In genomic region chr17:39980402-39981206, GRCh38 we compare ENCODE assay signal across 8 cellular contexts. TPM values are rescaled to one million over a fixed set of nuclear protein-coding genes. Genes with fewer than 3 reads are reported as not detected.
A peak's percentile ranks its signal among the peaks of the same experiment; 100 is the strongest.
DNase-seq lines count a peak whose midpoint lies in the region; ATAC-seq and TF ChIP-seq lines count a peak whose summit lies in the region.

TSS of gene PSMD3 (plus strand) at chr17:39980807. CDS start at chr17:39980971, 164 bp downstream.

- DNase-seq in AG09319 (ENCODE audit: extremely low read depth, low read depth) (peak; percentile 99), NCI-H226 (peak; percentile 99), WTC11 (ENCODE audit: low spot score) (peak; percentile 98), cardiac fibroblast (ENCODE audit: low read depth in 2 of 2) (peak; percentile 100), iPS-NIHi11 (ENCODE audit: low spot score) (peak; percentile 95), smooth muscle cell (lab: John Stamatoyannopoulos, UW; ENCODE audit: unreplicated experiment) (peak; percentile 91)

- H3K4me2 ChIP-seq in smooth muscle cell = peak within 1 kb of the TSS; percentile 91

- no peaks in the 10 kb centered on the region for H3K27me3 Mint-ChIP-seq in WTC11 (ENCODE audit: low read depth)

- peaks cover 25% of the 10 kb centered on the region for H3K4me1 Mint-ChIP-seq in WTC11

- H3K9me3 ChIP-seq in smooth muscle cell (replicated peaks; ENCODE audit: low read depth) = no peaks in the 10 kb centered on the region

- ATAC-seq in HG03196 (IDR thresholded peaks at IDR 0.05; ENCODE audit: unreplicated experiment) (peak; percentile 92), WTC11 (peak; percentile 94)

- H3K27me3 ChIP-seq in smooth muscle cell (ENCODE audit: low read depth) = no peaks in the 10 kb centered on the region

- peaks cover 26% of the 10 kb centered on the region for H3K79me2 ChIP-seq in smooth muscle cell (ENCODE audit: low read depth)

- TF ChIP-seq CTCF in AG09319 (IDR thresholded peaks at IDR 0.05; ENCODE audit: low read depth, low read length) (peak; percentile 74), WTC11 (IDR thresholded peaks at IDR 0.05) (peak; percentile 52), cardiac fibroblast (IDR thresholded peaks at IDR 0.05; ENCODE audit: low read depth, low read length) (peak; percentile 80), smooth muscle cell (IDR thresholded peaks at IDR 0.05; ENCODE audit: borderline replicate concordance, insufficient read depth, poor library complexity, severe bottlenecking) (peak; percentile 58)

- POLR2A ChIA-PET in WTC11 (lab: Charles Lee) = interaction anchor here (0.6 to 1.8 kb wide), 8 partner anchors 11 to 129 kb away, joined by 3 to 9 read pairs (median 5); partner anchors contain the start of genes LRRC3C, NR1D1, ORMDL3 and ZPBP2

- CTCF ChIA-PET in WTC11 (lab: Charles Lee) = interaction anchor here (0.7 to 3.3 kb wide), 31 partner anchors 10 to 375 kb away, joined by 3 to 50 read pairs (median 4); partner anchors contain the start of gene WIPF2

- under 1% methylated on average over 75 of the region's 82 CpGs for WGBS in smooth muscle cell (ENCODE audit: low lambda C conversion rate)

- TF ChIP-seq POLR2A in GM18951 (IDR thresholded peaks at IDR 0.05; ENCODE audit: extremely low read depth, insufficient read depth, insufficient read length) = peak; percentile 70

- no peaks in the 10 kb centered on the region for H3K36me3 ChIP-seq in smooth muscle cell (ENCODE audit: low read depth)

- H3F3A ChIP-seq in smooth muscle cell (ENCODE audit: low read depth) = no peaks in the 10 kb centered on the region

- peak within 1 kb of the TSS; percentile 97 for H3K27ac Mint-ChIP-seq in WTC11

- H3K4me3 Mint-ChIP-seq in WTC11 = peak within 1 kb of the TSS; percentile 89

- peaks cover 19% of the 10 kb centered on the region for H3K4me1 ChIP-seq in smooth muscle cell (ENCODE audit: low read depth)

- peaks cover 21% of the 10 kb centered on the region for H3K36me3 Mint-ChIP-seq in WTC11

- H3K9ac ChIP-seq in smooth muscle cell (ENCODE audit: low read depth) = peak within 1 kb of the TSS; percentile 99

- H4K20me1 ChIP-seq in smooth muscle cell (ENCODE audit: low read depth) = peaks cover 21% of the 10 kb centered on the region

- H3K4me3 ChIP-seq in cardiac fibroblast (replicated peaks in 1 of 2; ENCODE audit: low read depth in 2 of 2, low read length in 2 of 2) (peak within 1 kb of the TSS; percentile 98 to 99), smooth muscle cell (peak within 1 kb of the TSS; percentile 78)

- in situ Hi-C loops in GM18951 (cut with MboI; ENCODE audit: low sequenced_read_pairs, unreplicated experiment) = loop anchor here (10.0 kb wide), 1 partner anchor 106 kb away; no protein-coding TSS in a partner anchor

- H2AFZ ChIP-seq in smooth muscle cell (ENCODE audit: low read depth) = peak within 1 kb of the TSS; percentile 89

- H3K27ac ChIP-seq in smooth muscle cell (ENCODE audit: low read depth) = peak within 1 kb of the TSS; percentile 94

- no peaks in the 10 kb centered on the region for H3K9me3 Mint-ChIP-seq in WTC11

TF ChIP-seq in WTC11, 78 proteins besides CTCF, POLR2A, EP300 and RAD21 (continues in another document):
- TF ChIP-seq ZBTB21 (CRISPR knock-in tag; IDR thresholded peaks at IDR 0.05; ENCODE audit: borderline replicate concordance) (peak; percentile 75), ZNF281 (CRISPR knock-in tag; IDR thresholded peaks at IDR 0.05) (0 out of 2 replicates have a peak, but pooled peaks have one; percentile 62), TEAD1 (CRISPR knock-in tag; IDR thresholded peaks at IDR 0.05) (no peak; the same call in 1 of the 2 replicates), NFE2L1 (CRISPR knock-in tag; IDR thresholded peaks at IDR 0.05) (peak; percentile 98), CREB1 (CRISPR knock-in tag; IDR thresholded peaks at IDR 0.05) (0 out of 2 replicates have a peak, but pooled peaks have one; percentile 64), ATF1 (CRISPR knock-in tag; IDR thresholded peaks at IDR 0.05) (peak; percentile 74; the same call in 1 of the 2 replicates), MXD4 (CRISPR knock-in tag; IDR thresholded peaks at IDR 0.05; ENCODE audit: borderline replicate concordance) (no peak), ESRRA (CRISPR knock-in tag; IDR thresholded peaks at IDR 0.05; ENCODE audit: borderline replicate concordance) (peak; percentile 62; the same call in 1 of the 2 replicates), FOXP4 (CRISPR knock-in tag; IDR thresholded peaks at IDR 0.05) (peak; percentile 91), JUN (CRISPR knock-in tag; IDR thresholded peaks at IDR 0.05) (peak; percentile 48; the same call in 1 of the 2 replicates), ZNF416 (CRISPR knock-in tag; IDR thresholded peaks at IDR 0.05) (no peak), MLX (CRISPR knock-in tag; IDR thresholded peaks at IDR 0.05) (no peak), ZNF671 (CRISPR knock-in tag; IDR thresholded peaks at IDR 0.05) (no peak), ZNF138 (CRISPR knock-in tag; conservative IDR thresholded peaks at IDR 0.05) (no peak), IRF1 (CRISPR knock-in tag; IDR thresholded peaks at IDR 0.05) (peak; percentile 56; the same call in 1 of the 2 replicates), PREB (CRISPR knock-in tag; IDR thresholded peaks at IDR 0.05; ENCODE audit: borderline replicate concordance) (peak; percentile 75; the same call in 1 of the 2 replicates), ATF3 (CRISPR knock-in tag; conservative IDR thresholded peaks at IDR 0.05) (no peak), ELF4 (CRISPR knock-in tag; IDR thresholded peaks at IDR 0.05; ENCODE audit: low read depth) (peak; percentile 92; the same call in 1 of the 2 replicates), TCF7 (CRISPR knock-in tag; IDR thresholded peaks at IDR 0.05; ENCODE audit: low read depth) (0 out of 2 replicates have a peak, but pooled peaks have one; percentile 72)

RNA-seq across cellular contexts. Expression of gene PSMD3, which starts in this region (rescaled TPM):
- total RNA-seq in WTC11 (2021) = 157 to 190 TPM (median 158 TPM) in 3 replicates
- total RNA-seq in smooth muscle cell = 58.0 and 83.8 TPM in 2 replicates
- polyA plus RNA-seq in smooth muscle cell = 110 and 115 TPM in 2 replicates

Comparison
In these comparisons a context has a peak if more than half of its experiments do, and no peak if none do; other contexts are left out.
1. Peak in every context shown above with its lines: DNase-seq, ATAC-seq, H3K4me3 ChIP-seq and H3K27ac ChIP-seq.